In the genomic region with DNA sequence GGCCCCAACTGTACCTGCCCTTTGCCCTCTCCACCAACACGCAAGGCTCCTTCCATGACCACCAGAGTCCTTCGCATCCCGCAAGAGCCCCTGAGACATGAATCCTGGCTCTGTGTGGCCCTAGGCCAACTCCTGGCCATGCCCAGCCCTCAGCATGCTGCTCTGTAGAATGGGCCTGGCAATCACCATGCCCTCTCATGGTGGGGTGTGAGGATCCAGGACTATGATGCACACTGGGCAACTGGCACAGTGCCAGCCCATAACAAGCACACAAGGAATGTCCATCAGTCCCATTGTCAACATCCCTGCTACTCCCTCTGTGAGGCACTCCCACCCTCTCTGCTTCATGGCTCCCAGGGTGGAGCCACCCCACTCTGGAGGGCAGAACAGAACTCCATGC, we compare ENCODE assay signal across 18 cellular contexts. TPM values are rescaled to one million over a fixed set of nuclear protein-coding genes. Genes with fewer than 3 reads are reported as not detected.
"Had no signal": no experiment of that assay in that cellular context is flagged by ENCODE, and none has a peak within 500 bp of the region (broad histone marks: within the 10 kb centered on the region; RNA-seq: fewer than 3 reads in every experiment).

No MANE protein-coding gene starts in this region.

- H3K36me3 Mint-ChIP-seq: activated naive CD8-positive, alpha-beta T cell treated with anti-CD3 and anti-CD28 coated beads, Interleukin-2, amount 10 ng/mL, durations not matched to agents 7 days and 5 days; brain; naive thymus-derived CD8-positive, alpha-beta T cell; type B pancreatic cell had no signal

- H3K4me1 Mint-ChIP-seq: activated naive CD8-positive, alpha-beta T cell treated with anti-CD3 and anti-CD28 coated beads, Interleukin-2, amount 10 ng/mL, durations not matched to agents 7 days and 5 days; central memory CD8-positive, alpha-beta T cell; stimulated activated naive CD8-positive, alpha-beta T cell treated with anti-CD3 and anti-CD28 coated beads, Interleukin-15, amount 100 ng/mL, for 72 hours had no signal

- ATAC-seq: activated CD8-positive, alpha-beta T cell treated with anti-CD3 and anti-CD28 coated beads, Interleukin-2, amount 10 ng/mL, durations not matched to agents 7 days and 5 days; activated T-cell treated with anti-CD3 and anti-CD28 coated beads, Interleukin-2, amount 50 U/mL, for 72 hours; naive thymus-derived CD8-positive, alpha-beta T cell; stimulated activated naive CD8-positive, alpha-beta T cell treated with anti-CD3 and anti-CD28 coated beads, Interleukin-15, amount 100 ng/mL, for 72 hours had no signal

- H3K27ac ChIP-seq: coronary artery, esophagus muscularis mucosa, hepatocyte, right atrium auricular region had no signal

- H3K27me3 ChIP-seq: hepatocyte, right atrium auricular region had no signal

- H3K36me3 ChIP-seq: esophagus muscularis mucosa, right atrium auricular region had no signal

- H3K9me3 ChIP-seq: esophagus muscularis mucosa, right atrium auricular region had no signal

- H3K4me3 ChIP-seq: coronary artery, esophagus muscularis mucosa, hepatocyte, right atrium auricular region had no signal

- H3K79me2 ChIP-seq: hepatocyte had no signal

- H3K27ac Mint-ChIP-seq: activated CD8-positive, alpha-beta T cell treated with anti-CD3 and anti-CD28 coated beads, Interleukin-2, amount 10 ng/mL, durations not matched to agents 7 days and 5 days; activated T-cell treated with anti-CD3 and anti-CD28 coated beads, Interleukin-2, amount 50 U/mL, for 72 hours; brain; stimulated activated naive CD8-positive, alpha-beta T cell treated with anti-CD3 and anti-CD28 coated beads, Interleukin-15, amount 100 ng/mL, for 72 hours; type B pancreatic cell had no signal

- H2AFZ ChIP-seq: hepatocyte had no signal

- DNase-seq: activated CD4-positive, alpha-beta T cell treated with anti-CD3 and anti-CD28 coated beads for 4 hours; activated CD8-positive, alpha-beta memory T cell treated with anti-CD3 and anti-CD28 coated beads, Interleukin-2, amount 50 U/mL, for 4 hours; activated CD8-positive, alpha-beta T cell treated with anti-CD3 and anti-CD28 coated beads, Interleukin-2, amount 10 ng/mL, durations not matched to agents 7 days and 5 days; activated gamma-delta T cell treated with Interleukin-2 at 50 U/mL for 16 hours; activated naive CD8-positive, alpha-beta T cell treated with anti-CD3 and anti-CD28 coated beads, Interleukin-2, amount 10 ng/mL, durations not matched to agents 7 days and 5 days; activated T-cell treated with anti-CD3 and anti-CD28 coated beads, Interleukin-2, amount 50 U/mL, for 72 hours; mesenchymal stem cell; stimulated activated naive CD8-positive, alpha-beta T cell treated with anti-CD3 and anti-CD28 coated beads, Interleukin-15, amount 100 ng/mL, for 72 hours had no signal

- H3K4me3 Mint-ChIP-seq: activated CD8-positive, alpha-beta T cell treated with anti-CD3 and anti-CD28 coated beads, Interleukin-2, amount 10 ng/mL, durations not matched to agents 7 days and 5 days; activated naive CD8-positive, alpha-beta T cell treated with anti-CD3 and anti-CD28 coated beads, Interleukin-2, amount 10 ng/mL, durations not matched to agents 7 days and 5 days; activated T-cell treated with anti-CD3 and anti-CD28 coated beads, Interleukin-2, amount 50 U/mL, for 72 hours; brain; central memory CD8-positive, alpha-beta T cell; naive thymus-derived CD8-positive, alpha-beta T cell; stimulated activated naive CD8-positive, alpha-beta T cell treated with anti-CD3 and anti-CD28 coated beads, Interleukin-15, amount 100 ng/mL, for 72 hours; type B pancreatic cell had no signal

- H3K4me2 ChIP-seq: hepatocyte had no signal

- H3K27me3 Mint-ChIP-seq: activated naive CD8-positive, alpha-beta T cell treated with anti-CD3 and anti-CD28 coated beads, Interleukin-2, amount 10 ng/mL, durations not matched to agents 7 days and 5 days; brain had no signal

- H3K9me3 Mint-ChIP-seq: activated naive CD8-positive, alpha-beta T cell treated with anti-CD3 and anti-CD28 coated beads, Interleukin-2, amount 10 ng/mL, durations not matched to agents 7 days and 5 days; activated T-cell treated with anti-CD3 and anti-CD28 coated beads, Interleukin-2, amount 50 U/mL, for 72 hours; brain; central memory CD8-positive, alpha-beta T cell; naive thymus-derived CD8-positive, alpha-beta T cell; stimulated activated naive CD8-positive, alpha-beta T cell treated with anti-CD3 and anti-CD28 coated beads, Interleukin-15, amount 100 ng/mL, for 72 hours; type B pancreatic cell had no signal

RNA-seq across cellular contexts. Expression of a gene that starts 44.7 kb away (rescaled TPM):
- total RNA-seq: activated CD8-positive, alpha-beta T cell treated with anti-CD3 and anti-CD28 coated beads, Interleukin-2, amount 10 ng/mL, durations not matched to agents 7 days and 5 days; activated naive CD8-positive, alpha-beta T cell treated with anti-CD3 and anti-CD28 coated beads, Interleukin-2, amount 10 ng/mL, durations not matched to agents 7 days and 5 days; activated T-cell treated with anti-CD3 and anti-CD28 coated beads, Interleukin-2, amount 50 U/mL, for 72 hours; glomerular endothelial cell; naive thymus-derived CD8-positive, alpha-beta T cell; right atrium auricular region had no signal
- polyA plus RNA-seq: liver had no signal
